Comparison of ENCODE assay signal across 1 cellular context in genomic region chr7:40403664-40404476, GRCh38.
TF ChIP-seq lines count a peak whose summit lies in the region.

No MANE protein-coding gene starts in this region.

TF ChIP-seq in WTC11, 78 proteins besides CTCF, POLR2A, EP300 and RAD21:
- TF ChIP-seq PRDM15 (CRISPR knock-in tag; IDR thresholded peaks at IDR 0.05): no peak
- peak; percentile 99 for TF ChIP-seq GABPB1 (CRISPR knock-in tag; IDR thresholded peaks at IDR 0.05)
